24 cellular contexts compared by ENCODE assay signal in genomic region chr12:53039851-53040250, GRCh38. TPM values are rescaled to one million over a fixed set of nuclear protein-coding genes. Genes with fewer than 3 reads are reported as not detected.
DNase-seq lines count a peak whose midpoint lies in the region; ATAC-seq, FAIRE-seq and TF ChIP-seq lines count a peak whose summit lies in the region.
"Had no signal": no experiment of that assay in that cellular context is flagged by ENCODE, and none has a peak within 500 bp of the region (broad histone marks: within the 10 kb centered on the region; RNA-seq: fewer than 3 reads in every experiment).

No MANE protein-coding gene starts in this region.

- DNase-seq in HepG2 (ENCODE audit: low spot score): no peak
- no peak for DNase-seq in right lobe of liver
- DNase-seq in NCI-H2081 treated with DMSO at 0.1 percent for 48 hours (lab: John Stamatoyannopoulos, UW): no peak
- no peak for DNase-seq in EL
- DNase-seq: activated CD4-positive, alpha-beta T cell treated with anti-CD3 and anti-CD28 coated beads for 48 hours; activated CD8-positive, alpha-beta memory T cell treated with anti-CD3 and anti-CD28 coated beads, Interleukin-2, amount 50 U/mL, for 4 hours; adrenal gland; brain microvascular endothelial cell; C1 segment of cervical spinal cord; DMS79 treated with DMSO at 0.1 percent for 48 hours; effector CD4-positive, alpha-beta T cell; H9; NCI-H1436; NCI-H2107; NCI-H446; occipital lobe; OCI-M1; stimulated activated CD4-positive, alpha-beta T cell treated with anti-CD3 and anti-CD28 coated beads, Interleukin-2, amount 100 ng/mL, for 24 hours had no signal

- H3K9me3 ChIP-seq in HepG2 (ENCODE audit: low read length): no peaks in the 10 kb centered on the region
- no peaks in the 10 kb centered on the region for H3K9me3 ChIP-seq in right lobe of liver
- no peaks in the 10 kb centered on the region for H3K9me3 ChIP-seq in gastroesophageal sphincter
- H3K9me3 ChIP-seq: adrenal gland, vagina had no signal

- intact Hi-C loops in HepG2 (cut with micrococcal nuclease; ENCODE audit: unreplicated experiment) (no loop called here), right lobe of liver (cut with DNase I) (no loop called here)

- TF ChIP-seq EP300 in HepG2 (IDR thresholded peaks at IDR 0.05; ENCODE audit: low read depth in 2 of 2, low read length in 2 of 2) (no peak), HepG2 (CRISPR knock-in tag; IDR thresholded peaks at IDR 0.05; ENCODE audit: borderline replicate concordance) (no peak), gastroesophageal sphincter (IDR thresholded peaks at IDR 0.05) (no peak)

- no peaks in the 10 kb centered on the region for H4K20me1 ChIP-seq in HepG2 (ENCODE audit: insufficient read depth, low read length)

- BruUV-seq in HepG2 (replicated peaks; lab: Mats Ljungman, UMichigan): no TSS peak

- TF ChIP-seq RAD21 in HepG2 (CRISPR knock-in tag; IDR thresholded peaks at IDR 0.05): no peak

- POLR2A ChIA-PET in HepG2 (lab: Yijun Ruan, JAX): interaction anchor here (0.8 kb wide), 1 partner anchor 34 kb away, joined by 3 read pairs; the partner anchor contains the start of gene EIF4B

- no peak overlapping the region for H3K4me3 ChIP-seq in HepG2 (replicated peaks in 1 of 3; ENCODE audit: insufficient read depth in 1 of 3, low read depth in 2 of 3, low read length in 3 of 3)
- no peak overlapping the region for H3K4me3 ChIP-seq in right lobe of liver
- H3K4me3 ChIP-seq in gastroesophageal sphincter: no peak overlapping the region
- H3K4me3 ChIP-seq: adrenal gland, hepatocyte, smooth muscle cell, vagina had no signal

- no peak overlapping the region for H3K4me2 ChIP-seq in HepG2 (ENCODE audit: low read depth, low read length)
- H3K4me2 ChIP-seq: hepatocyte, smooth muscle cell had no signal

- H3K27me3 ChIP-seq in HepG2 (ENCODE audit: control insufficient read depth in 1 of 2, insufficient read depth in 2 of 2, low read length in 2 of 2) (no peaks in the 10 kb centered on the region), right lobe of liver (no peaks in the 10 kb centered on the region), gastroesophageal sphincter (no peaks in the 10 kb centered on the region)
- H3K27me3 ChIP-seq: adrenal gland, brain microvascular endothelial cell, hepatocyte, vagina had no signal

- no peak for FAIRE-seq in HepG2 (lab: Jason Lieb, UNC)

- TF ChIP-seq CTCF in HepG2 (CRISPR knock-in tag; IDR thresholded peaks at IDR 0.05) (no peak), right lobe of liver (IDR thresholded peaks at IDR 0.05) (no peak), gastroesophageal sphincter (IDR thresholded peaks at IDR 0.05) (no peak)

- ATAC-seq in HepG2 (no peak), right lobe of liver (no peak), gastroesophageal sphincter (no peak), GM19351 (IDR thresholded peaks at IDR 0.05; ENCODE audit: unreplicated experiment) (no peak)

- in situ Hi-C loops in HepG2 (cut with HindIII; ENCODE audit: extremely low pct_ligation_motif_present, low pct_unique_long_range_greater_than_20kb): no loop called here

- 97% methylated on average over 4 of the region's 4 CpGs for WGBS in HepG2 (ENCODE audit: low lambda C conversion rate)
- WGBS in right lobe of liver (ENCODE audit: insufficient coverage, low coverage, low lambda C conversion rate, missing lambda C conversion rate): 68% methylated on average over 3 of the region's 4 CpGs
- 74 to 100% methylated on average over 2 to 4 of the region's 4 CpGs for WGBS in gastroesophageal sphincter (ENCODE audit: low coverage in 1 of 2), 2 donors

- H3K4me1 ChIP-seq in HepG2 (ENCODE audit: insufficient read depth, low read length): peaks cover 30% of the 10 kb centered on the region
- peaks cover 0 to 11% (median 0%) of the 10 kb centered on the region in 4 donors for H3K4me1 ChIP-seq in right lobe of liver
- H3K4me1 ChIP-seq in gastroesophageal sphincter: peaks cover 2 to 52% (median 22%) of the 10 kb centered on the region in 3 donors

- H3K27ac ChIP-seq in HepG2 (ENCODE audit: extremely low read length, insufficient read depth, low read length) (no peak overlapping the region), right lobe of liver (no peak overlapping the region), gastroesophageal sphincter (peak overlapping the region in 3 of 4 donors; percentile 82 to 94 (median 84))
- H3K27ac ChIP-seq: brain microvascular endothelial cell, hepatocyte, VCaP had no signal

- CTCF ChIA-PET in HepG2 (lab: Yijun Ruan, JAX; ENCODE audit: low intra/inter-chr PET ratio, low total read pairs): interaction anchor here (1.5 kb wide), 1 partner anchor 8 kb away, joined by 4 read pairs; no protein-coding TSS in a partner anchor

- no peak overlapping the region for H3K9ac ChIP-seq in HepG2 (ENCODE audit: insufficient read depth, low read depth, low read length)

- no peak for TF ChIP-seq POLR2A in HepG2 (IDR thresholded peaks at IDR 0.05; ENCODE audit: insufficient read depth in 1 of 2, low read depth in 2 of 2, low read length in 2 of 2)
- no peak for TF ChIP-seq POLR2A in right lobe of liver (IDR thresholded peaks at IDR 0.05)
- no peak for TF ChIP-seq POLR2A in gastroesophageal sphincter (IDR thresholded peaks at IDR 0.05)

- H3K36me3 ChIP-seq in HepG2 (replicated peaks in 1 of 2; ENCODE audit: control insufficient read depth in 1 of 2, insufficient read depth in 2 of 2, low read length in 2 of 2): peaks cover 23 to 47% of the 10 kb centered on the region in 2 experiments
- peaks cover 9 to 62% (median 38%) of the 10 kb centered on the region in 4 donors for H3K36me3 ChIP-seq in right lobe of liver
- H3K36me3 ChIP-seq in gastroesophageal sphincter: peaks cover 4 to 74% of the 10 kb centered on the region in 2 donors

- H2AFZ ChIP-seq in HepG2 (ENCODE audit: low read length): no peak overlapping the region
- H2AFZ ChIP-seq: hepatocyte had no signal

- no peaks in the 10 kb centered on the region for H3K79me2 ChIP-seq in HepG2 (ENCODE audit: insufficient read depth, low read length)

RNA-seq across cellular contexts. Expression of gene TNS2, which starts 10.0 kb away (rescaled TPM):
- total RNA-seq in HepG2 (2016; rRNA removed; fragmentation: Illumina TruSeq; extraction: Trizol) (3.2 and 8.9 TPM in 2 replicates), right lobe of liver (100 to 1,000 TPM in 3 of 6 experiments, 10 to 100 TPM in 3; 50.5 to 139 (median 86.9) TPM), gastroesophageal sphincter (100 to 1,000 TPM; 108 to 323 (median 182) TPM)
- 3.1 and 5.0 TPM in 2 replicates for total RNA-seq in HepG2 (2016; cell fraction: cytosol; rRNA removed; fragmentation: Illumina TruSeq; extraction: Trizol; ENCODE audit: low read depth)
- 2.8 and 9.5 TPM in 2 replicates for total RNA-seq in HepG2 (2016; cell fraction: insoluble cytoplasmic fraction; rRNA removed; fragmentation: Illumina TruSeq; extraction: Trizol)
- 3.1 and 3.8 TPM in 2 replicates for total RNA-seq in HepG2 (2016; cell fraction: membrane; rRNA removed; fragmentation: Illumina TruSeq; extraction: Trizol)
- total RNA-seq in HepG2 (2016; cell fraction: nucleus; rRNA removed; fragmentation: Illumina TruSeq; extraction: Trizol): 13.3 and 14.8 TPM in 2 replicates
- 18.0 and 20.4 TPM in 2 replicates for polyA plus RNA-seq in HepG2 (2011; rRNA removed)
- polyA plus RNA-seq in HepG2 (2011; cell fraction: cytosol; rRNA removed): 3.9 and 6.8 TPM in 2 replicates
- polyA plus RNA-seq in HepG2 (2011; cell fraction: nucleus; rRNA removed): 181 and 258 TPM in 2 replicates
- polyA plus RNA-seq in HepG2 (2012): 13.0 and 15.3 TPM in 2 replicates
- polyA plus RNA-seq in HepG2 (2016; cell fraction: cytosol; fragmentation: Illumina TruSeq; extraction: Trizol; ENCODE audit: low read depth): 0.96 and 1.4 TPM in 2 replicates
- 5.7 and 8.2 TPM in 2 replicates for polyA plus RNA-seq in HepG2 (2016; cell fraction: insoluble cytoplasmic fraction; fragmentation: Illumina TruSeq; extraction: Trizol; ENCODE audit: low read depth)
- polyA plus RNA-seq in HepG2 (2016; cell fraction: membrane; fragmentation: Illumina TruSeq; extraction: Trizol; ENCODE audit: low read depth): 2.0 and 4.2 TPM in 2 replicates
- 34.1 and 49.0 TPM in 2 replicates for polyA plus RNA-seq in HepG2 (2016; cell fraction: nucleus; fragmentation: Illumina TruSeq; extraction: Trizol; ENCODE audit: insufficient read depth, low read depth)
- 34.0 and 38.3 TPM in 2 replicates for polyA minus RNA-seq in HepG2 (2011; rRNA and poly(A)+ RNA removed; ENCODE audit: low replicate concordance)
- 9.9 and 10.3 TPM in 2 replicates for polyA minus RNA-seq in HepG2 (2011; cell fraction: cytosol; rRNA and poly(A)+ RNA removed)
- 63.8 and 80.3 TPM in 2 replicates for polyA minus RNA-seq in HepG2 (2011; cell fraction: nucleus; rRNA and poly(A)+ RNA removed)

RNA-seq across cellular contexts. Expression of gene EIF4B, which starts 33.6 kb away (rescaled TPM):
- total RNA-seq in HepG2 (2016; rRNA removed; fragmentation: Illumina TruSeq; extraction: Trizol) (548 and 779 TPM in 2 replicates), right lobe of liver (100 to 1,000 TPM; 143 to 270 (median 180) TPM), gastroesophageal sphincter (100 to 1,000 TPM; 521 to 701 (median 591) TPM)
- 127 and 150 TPM in 2 replicates for total RNA-seq in HepG2 (2016; cell fraction: cytosol; rRNA removed; fragmentation: Illumina TruSeq; extraction: Trizol; ENCODE audit: low read depth)
- 568 and 746 TPM in 2 replicates for total RNA-seq in HepG2 (2016; cell fraction: insoluble cytoplasmic fraction; rRNA removed; fragmentation: Illumina TruSeq; extraction: Trizol)
- total RNA-seq in HepG2 (2016; cell fraction: membrane; rRNA removed; fragmentation: Illumina TruSeq; extraction: Trizol): 454 and 551 TPM in 2 replicates
- total RNA-seq in HepG2 (2016; cell fraction: nucleus; rRNA removed; fragmentation: Illumina TruSeq; extraction: Trizol): 263 and 291 TPM in 2 replicates
- polyA plus RNA-seq in HepG2 (2011; rRNA removed): 327 and 416 TPM in 2 replicates
- polyA plus RNA-seq in HepG2 (2011; cell fraction: cytosol; rRNA removed): 501 and 516 TPM in 2 replicates
- polyA plus RNA-seq in HepG2 (2011; cell fraction: nucleus; rRNA removed): 203 and 222 TPM in 2 replicates
- 450 and 479 TPM in 2 replicates for polyA plus RNA-seq in HepG2 (2012)
- polyA plus RNA-seq in HepG2 (2016; cell fraction: cytosol; fragmentation: Illumina TruSeq; extraction: Trizol; ENCODE audit: low read depth): 74.7 and 91.4 TPM in 2 replicates
- 445 and 458 TPM in 2 replicates for polyA plus RNA-seq in HepG2 (2016; cell fraction: insoluble cytoplasmic fraction; fragmentation: Illumina TruSeq; extraction: Trizol; ENCODE audit: low read depth)
- 254 and 316 TPM in 2 replicates for polyA plus RNA-seq in HepG2 (2016; cell fraction: membrane; fragmentation: Illumina TruSeq; extraction: Trizol; ENCODE audit: low read depth)
- polyA plus RNA-seq in HepG2 (2016; cell fraction: nucleus; fragmentation: Illumina TruSeq; extraction: Trizol; ENCODE audit: insufficient read depth, low read depth): 258 and 266 TPM in 2 replicates
- 738 and 1,247 TPM in 2 replicates for polyA minus RNA-seq in HepG2 (2011; rRNA and poly(A)+ RNA removed; ENCODE audit: low replicate concordance)
- 496 and 595 TPM in 2 replicates for polyA minus RNA-seq in HepG2 (2011; cell fraction: cytosol; rRNA and poly(A)+ RNA removed)
- 250 and 365 TPM in 2 replicates for polyA minus RNA-seq in HepG2 (2011; cell fraction: nucleus; rRNA and poly(A)+ RNA removed)

RNA-seq across cellular contexts. Expression of gene SPRYD3, which starts 39.3 kb away (rescaled TPM):
- total RNA-seq in HepG2 (2016; rRNA removed; fragmentation: Illumina TruSeq; extraction: Trizol) (9.0 and 9.2 TPM in 2 replicates), right lobe of liver (10 to 100 TPM; 12.3 to 18.2 (median 14.4) TPM), gastroesophageal sphincter (100 to 1,000 TPM in 2 of 4 donors, 10 to 100 TPM in 2; 79.1 to 137 (median 110) TPM)
- total RNA-seq in HepG2 (2016; cell fraction: cytosol; rRNA removed; fragmentation: Illumina TruSeq; extraction: Trizol; ENCODE audit: low read depth): 0.79 and 1.3 TPM in 2 replicates
- total RNA-seq in HepG2 (2016; cell fraction: insoluble cytoplasmic fraction; rRNA removed; fragmentation: Illumina TruSeq; extraction: Trizol): 7.9 and 8.6 TPM in 2 replicates
- total RNA-seq in HepG2 (2016; cell fraction: membrane; rRNA removed; fragmentation: Illumina TruSeq; extraction: Trizol): 2.8 and 3.1 TPM in 2 replicates
- total RNA-seq in HepG2 (2016; cell fraction: nucleus; rRNA removed; fragmentation: Illumina TruSeq; extraction: Trizol): 5.1 and 5.3 TPM in 2 replicates
- 9.2 and 10.7 TPM in 2 replicates for polyA plus RNA-seq in HepG2 (2011; rRNA removed)
- polyA plus RNA-seq in HepG2 (2011; cell fraction: cytosol; rRNA removed): 11.7 and 12.2 TPM in 2 replicates
- polyA plus RNA-seq in HepG2 (2011; cell fraction: nucleus; rRNA removed): 12.1 and 12.6 TPM in 2 replicates
- 6.0 and 9.7 TPM in 2 replicates for polyA plus RNA-seq in HepG2 (2012)
- 0.86 and 1.1 TPM in 2 replicates for polyA plus RNA-seq in HepG2 (2016; cell fraction: cytosol; fragmentation: Illumina TruSeq; extraction: Trizol; ENCODE audit: low read depth)
- polyA plus RNA-seq in HepG2 (2016; cell fraction: insoluble cytoplasmic fraction; fragmentation: Illumina TruSeq; extraction: Trizol; ENCODE audit: low read depth): 11.6 and 12.5 TPM in 2 replicates
- 2.0 and 3.3 TPM in 2 replicates for polyA plus RNA-seq in HepG2 (2016; cell fraction: membrane; fragmentation: Illumina TruSeq; extraction: Trizol; ENCODE audit: low read depth)
- 7.6 and 8.3 TPM in 2 replicates for polyA plus RNA-seq in HepG2 (2016; cell fraction: nucleus; fragmentation: Illumina TruSeq; extraction: Trizol; ENCODE audit: insufficient read depth, low read depth)
- polyA minus RNA-seq in HepG2 (2011; rRNA and poly(A)+ RNA removed; ENCODE audit: low replicate concordance): 27.5 and 69.5 TPM in 2 replicates
- polyA minus RNA-seq in HepG2 (2011; cell fraction: cytosol; rRNA and poly(A)+ RNA removed): 8.3 and 10.6 TPM in 2 replicates
- 9.5 and 12.8 TPM in 2 replicates for polyA minus RNA-seq in HepG2 (2011; cell fraction: nucleus; rRNA and poly(A)+ RNA removed)

RNA-seq across cellular contexts. Expression of gene IGFBP6, which starts 57.6 kb away (rescaled TPM):
- 2.1 and 3.9 TPM in 2 replicates for total RNA-seq in HepG2 (2016; rRNA removed; fragmentation: Illumina TruSeq; extraction: Trizol)
- 5.3 and 5.9 TPM in 2 replicates for total RNA-seq in HepG2 (2016; cell fraction: cytosol; rRNA removed; fragmentation: Illumina TruSeq; extraction: Trizol; ENCODE audit: low read depth)
- 2.5 and 4.7 TPM in 2 replicates for total RNA-seq in HepG2 (2016; cell fraction: insoluble cytoplasmic fraction; rRNA removed; fragmentation: Illumina TruSeq; extraction: Trizol)
- total RNA-seq in HepG2 (2016; cell fraction: membrane; rRNA removed; fragmentation: Illumina TruSeq; extraction: Trizol): 3.3 and 3.5 TPM in 2 replicates
- total RNA-seq in HepG2 (2016; cell fraction: nucleus; rRNA removed; fragmentation: Illumina TruSeq; extraction: Trizol): 1.9 and 3.2 TPM in 2 replicates
- polyA plus RNA-seq in HepG2 (2011; rRNA removed): 22.6 and 25.2 TPM in 2 replicates
- polyA plus RNA-seq in HepG2 (2011; cell fraction: cytosol; rRNA removed): 19.0 and 41.0 TPM in 2 replicates
- polyA plus RNA-seq in HepG2 (2011; cell fraction: nucleus; rRNA removed): 8.4 and 9.6 TPM in 2 replicates
- 3.4 and 4.6 TPM in 2 replicates for polyA plus RNA-seq in HepG2 (2012)
- polyA plus RNA-seq in HepG2 (2016; cell fraction: cytosol; fragmentation: Illumina TruSeq; extraction: Trizol; ENCODE audit: low read depth): 4.2 and 5.7 TPM in 2 replicates
- polyA plus RNA-seq in HepG2 (2016; cell fraction: insoluble cytoplasmic fraction; fragmentation: Illumina TruSeq; extraction: Trizol; ENCODE audit: low read depth): 2.0 and 2.4 TPM in 2 replicates
- polyA plus RNA-seq in HepG2 (2016; cell fraction: membrane; fragmentation: Illumina TruSeq; extraction: Trizol; ENCODE audit: low read depth): 3.2 and 3.8 TPM in 2 replicates
- 5.4 and 7.5 TPM in 2 replicates for polyA plus RNA-seq in HepG2 (2016; cell fraction: nucleus; fragmentation: Illumina TruSeq; extraction: Trizol; ENCODE audit: insufficient read depth, low read depth)
- polyA minus RNA-seq in HepG2 (2011; rRNA and poly(A)+ RNA removed; ENCODE audit: low replicate concordance): 9.0 and 27.1 TPM in 2 replicates
- polyA minus RNA-seq in HepG2 (2011; cell fraction: cytosol; rRNA and poly(A)+ RNA removed): 8.7 and 9.5 TPM in 2 replicates
- 0.77 and 1.6 TPM in 2 replicates for polyA minus RNA-seq in HepG2 (2011; cell fraction: nucleus; rRNA and poly(A)+ RNA removed)
- 10 to 100 TPM in 2 of 6 experiments, 1 to 10 TPM in 4; 1.7 to 25.4 (median 4.9) TPM for total RNA-seq in right lobe of liver
- total RNA-seq in gastroesophageal sphincter: 1,000 to 10,000 TPM in 2 of 4 donors, 100 to 1,000 TPM in 2; 632 to 1,838 (median 914) TPM

Comparison
In these comparisons a context has a peak if more than half of its experiments do, and no peak if none do; other contexts are left out.
1. H3K27ac ChIP-seq: peak in gastroesophageal sphincter (3 of 4); none in HepG2 (single experiment) and right lobe of liver (0 of 3).
2. RNA of gene SPRYD3, which starts 39.3 kb away (total RNA-seq): 79.1 to 137 TPM in gastroesophageal sphincter; 12.3 to 18.2 TPM in right lobe of liver and 0.79 to 9.2 TPM in HepG2; every median in the first group is over 4 times any median in the second.